In the genomic region with DNA sequence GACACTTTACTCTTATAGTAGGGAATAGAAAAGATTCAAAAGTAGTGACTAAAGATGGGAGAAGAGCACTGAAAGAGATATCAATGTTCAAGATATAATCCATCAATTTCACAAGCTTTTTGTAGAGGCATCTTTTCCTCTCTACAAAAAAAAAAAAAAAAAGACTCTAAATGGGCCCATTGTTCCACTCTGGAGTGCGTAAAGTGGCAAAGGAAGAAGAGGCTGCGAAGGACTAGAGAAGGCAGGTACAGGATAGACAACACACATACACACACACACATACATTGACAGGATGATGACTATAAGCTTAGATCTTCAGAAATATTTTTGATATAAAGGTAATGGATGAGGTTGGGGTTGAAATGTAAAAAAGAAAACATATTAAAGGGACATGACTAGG, we compare ENCODE assay signal across 15 cellular contexts.
"Had no signal": no experiment of that assay in that cellular context is flagged by ENCODE, and none has a peak within 500 bp of the region (broad histone marks: within the 10 kb centered on the region; RNA-seq: fewer than 3 reads in every experiment).

No MANE protein-coding gene starts in this region.

- H3K4me1 Mint-ChIP-seq: mesothelial cell of epicardium had no signal

- H3K27me3 ChIP-seq: ascending aorta, breast epithelium, gastroesophageal sphincter, spleen had no signal

- H3K27ac Mint-ChIP-seq: mesothelial cell of epicardium had no signal

- H3K36me3 ChIP-seq: ascending aorta, breast epithelium, gastroesophageal sphincter, lower lobe of right lung had no signal

- H3K4me3 ChIP-seq: ascending aorta, breast epithelium, gastroesophageal sphincter, lower lobe of right lung, SK-N-MC, spleen had no signal

- H3K9me3 Mint-ChIP-seq: mesothelial cell of epicardium, neural crest cell had no signal

- DNase-seq: activated CD4-positive, alpha-beta T cell treated with anti-CD3 and anti-CD28 coated beads for 4 hours; activated CD8-positive, alpha-beta memory T cell treated with anti-CD3 and anti-CD28 coated beads for 24 hours; erythroblast; left colon; lower lobe of right lung; spleen; T-helper 1 cell had no signal

- H3K27ac ChIP-seq: ascending aorta, breast epithelium, gastroesophageal sphincter, lower lobe of right lung, SK-N-MC, spleen, VCaP had no signal

- H3K4me1 ChIP-seq: ascending aorta, breast epithelium had no signal

- H3K36me3 Mint-ChIP-seq: mesothelial cell of epicardium had no signal

- ATAC-seq: gastroesophageal sphincter, left colon, lower lobe of right lung, sciatic nerve had no signal

- H3K9me3 ChIP-seq: ascending aorta, breast epithelium, gastroesophageal sphincter, lower lobe of right lung, spleen had no signal

- H3K4me3 Mint-ChIP-seq: mesothelial cell of epicardium, neural crest cell had no signal
